Comparison of ENCODE assay signal across 23 cellular contexts in the genomic region with DNA sequence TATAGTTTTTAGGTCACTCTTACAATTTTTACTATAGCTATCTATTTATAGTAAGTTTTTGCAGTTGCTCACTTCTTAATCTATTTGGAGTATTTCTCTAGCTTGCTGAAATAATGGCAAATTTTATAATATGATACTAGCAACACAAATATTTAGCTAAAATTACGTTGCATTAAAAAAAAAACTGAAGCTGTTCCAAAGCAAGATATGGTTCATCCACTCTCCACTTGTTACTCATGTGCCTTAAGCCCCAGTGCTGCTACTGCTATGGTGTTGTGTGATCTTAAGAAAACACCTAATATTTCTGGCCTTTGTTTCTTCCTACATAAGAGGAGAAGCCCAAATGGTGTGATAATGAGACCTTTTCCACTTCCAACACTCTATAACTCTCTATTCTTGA. TPM values are rescaled to one million over a fixed set of nuclear protein-coding genes. Genes with fewer than 3 reads are reported as not detected.
"Had no signal": no experiment of that assay in that cellular context is flagged by ENCODE, and none has a peak within 500 bp of the region (broad histone marks: within the 10 kb centered on the region; RNA-seq: fewer than 3 reads in every experiment).

No MANE protein-coding gene starts in this region.

- FAIRE-seq: colon, frontal cortex, islet of Langerhans, small intestine had no signal

- H3K27ac ChIP-seq: esophagus squamous epithelium, heart left ventricle, ovary, right atrium auricular region, stomach, thoracic aorta had no signal

- ATAC-seq: heart left ventricle; left lobe of liver; mucosa of descending colon; naive thymus-derived CD8-positive, alpha-beta T cell had no signal

- H3K4me3 ChIP-seq: esophagus squamous epithelium, heart left ventricle, mucosa of descending colon, ovary, right atrium auricular region, stomach, thoracic aorta had no signal

- H3K4me1 ChIP-seq: heart left ventricle, right atrium auricular region had no signal

- H3K36me3 ChIP-seq: esophagus squamous epithelium, heart left ventricle, ovary, right atrium auricular region, stomach, thoracic aorta had no signal

- H3K4me3 Mint-ChIP-seq: dendritic cell treated with granulocyte-macrophage colony-stimulating factor and Interleukin-4, amounts not matched to agents 40 ng/mL and 50 ng/mL, for 4 days; naive thymus-derived CD8-positive, alpha-beta T cell had no signal

- H3K9me3 ChIP-seq: esophagus squamous epithelium, heart left ventricle, mucosa of descending colon, ovary, right atrium auricular region, stomach, thoracic aorta had no signal

- DNase-seq: esophagus squamous epithelium; heart left ventricle; hippocampal formation; mucosa of descending colon; naive thymus-derived CD8-positive, alpha-beta T cell; ovary; stimulated activated CD4-positive, alpha-beta T cell treated with anti-CD3 and anti-CD28 coated beads, Interleukin-12 subunit alpha, Interleukin-12 subunit beta, amount 100 ng/mL, for 4 hours; stimulated activated naive CD4-positive, alpha-beta T cell; stomach; substantia nigra had no signal

- H3K27ac Mint-ChIP-seq: dendritic cell treated with granulocyte-macrophage colony-stimulating factor and Interleukin-4, amounts not matched to agents 40 ng/mL and 50 ng/mL, for 4 days; naive thymus-derived CD8-positive, alpha-beta T cell had no signal

- H3K27me3 ChIP-seq: ovary, stomach had no signal

- H3K36me3 Mint-ChIP-seq: naive thymus-derived CD8-positive, alpha-beta T cell had no signal

- H3K9me3 Mint-ChIP-seq: dendritic cell treated with granulocyte-macrophage colony-stimulating factor and Interleukin-4, amounts not matched to agents 40 ng/mL and 50 ng/mL, for 4 days had no signal

- H3K4me1 Mint-ChIP-seq: naive thymus-derived CD8-positive, alpha-beta T cell had no signal

RNA-seq across cellular contexts. Expression of a gene that starts 0.5 kb away (rescaled TPM):
- total RNA-seq: epithelial cell of proximal tubule; esophagus squamous epithelium; frontal cortex; glomerular endothelial cell; heart left ventricle; left lobe of liver; naive thymus-derived CD8-positive, alpha-beta T cell; right atrium auricular region had no signal
- polyA plus RNA-seq: heart left ventricle; naive thymus-derived CD8-positive, alpha-beta T cell; neural cell had no signal

RNA-seq across cellular contexts. Expression of a gene that starts 31.9 kb away (rescaled TPM):
- total RNA-seq: epithelial cell of proximal tubule; frontal cortex; glomerular endothelial cell; left lobe of liver; naive thymus-derived CD8-positive, alpha-beta T cell; ovary; posterior vena cava; right atrium auricular region; stomach; thoracic aorta had no signal
- polyA plus RNA-seq: heart left ventricle; naive thymus-derived CD8-positive, alpha-beta T cell; neural cell; ovary had no signal

RNA-seq across cellular contexts. Expression of a gene that starts 45.0 kb away (rescaled TPM):
- total RNA-seq: frontal cortex; left lobe of liver; lower leg skin; naive thymus-derived CD8-positive, alpha-beta T cell had no signal
- polyA plus RNA-seq: naive thymus-derived CD8-positive, alpha-beta T cell; neural cell had no signal
